ENCODE assay signal across 20 cellular contexts in genomic region chr16:48433116-48433848, GRCh38. TPM values are rescaled to one million over a fixed set of nuclear protein-coding genes. Genes with fewer than 3 reads are reported as not detected.
DNase-seq lines count a peak whose midpoint lies in the region; ATAC-seq and TF ChIP-seq lines count a peak whose summit lies in the region.
"Had no signal": no experiment of that assay in that cellular context is flagged by ENCODE, and none has a peak within 500 bp of the region (broad histone marks: within the 10 kb centered on the region; RNA-seq: fewer than 3 reads in every experiment).

No MANE protein-coding gene starts in this region.

- TF ChIP-seq CTCF in DOHH2 (IDR thresholded peaks at IDR 0.05; ENCODE audit: low read depth, low read length, poor library complexity, severe bottlenecking) (no peak), endothelial cell (IDR thresholded peaks at IDR 0.05; ENCODE audit: unreplicated experiment) (no peak), neutrophil (IDR thresholded peaks at IDR 0.05) (no peak)

- ATAC-seq in GM19328 (IDR thresholded peaks at IDR 0.05; ENCODE audit: unreplicated experiment) (no peak), GM21381 (IDR thresholded peaks at IDR 0.05; ENCODE audit: unreplicated experiment) (no peak)

- H3K9me3 ChIP-seq in DOHH2 (ENCODE audit: control insufficient read depth, insufficient read depth, low read length) (no peaks in the 10 kb centered on the region), neutrophil (no peaks in the 10 kb centered on the region)

- no peaks in the 10 kb centered on the region for H3K9me2 ChIP-seq in DOHH2 (replicated peaks; ENCODE audit: control insufficient read depth, low read length)

- H3K27me3 ChIP-seq in DOHH2 (ENCODE audit: control insufficient read depth, low read length) (peaks cover 8% of the 10 kb centered on the region; the same call in 1 of the 2 replicates), neutrophil (no peaks in the 10 kb centered on the region)

- no peaks in the 10 kb centered on the region for H3K9me3 Mint-ChIP-seq in endothelial cell (ENCODE audit: unreplicated experiment)
- H3K9me3 Mint-ChIP-seq in activated T-helper 1 cell treated with anti-CD3 and anti-CD28 coated beads, Interleukin-12 subunit alpha, Interleukin-12 subunit beta, Interleukin-2, Interleukin-4 antibody, amounts not matched to agents 30 ng/mL and 10 ng/mL and 1 ng/mL, durations not matched to agents 14 hours and 24 hours and 36 hours: no peaks in the 10 kb centered on the region

- H3K79me2 ChIP-seq in DOHH2 (ENCODE audit: control insufficient read depth, low read length): no peaks in the 10 kb centered on the region

- DNase-seq in NAMALWA (ENCODE audit: low spot score): peak; percentile 64
- no peak for DNase-seq in endothelial cell (ENCODE audit: low spot score)
- DNase-seq in HK-2 (ENCODE audit: unreplicated experiment): no peak
- DNase-seq in activated T-helper 1 cell treated with anti-CD3 and anti-CD28 coated beads, Interleukin-12 subunit alpha, Interleukin-12 subunit beta, Interleukin-2, Interleukin-4 antibody, amounts not matched to agents 30 ng/mL and 10 ng/mL and 1 ng/mL, durations not matched to agents 14 hours and 24 hours and 36 hours (ENCODE audit: low spot score): no peak
- DNase-seq: ACHN; CD4-positive, CD25-positive, alpha-beta regulatory T cell; COR-L47; DMS 273 treated with DMSO at 0.1 percent for 48 hours; DND-41; GM23248; KG1; NCI-H1417 treated with DMSO at 0.1 percent for 48 hours; NCI-H2029; NCI-H446 treated with DMSO at 0.1 percent for 48 hours; Right ventricle myocardium superior; SW 1271 had no signal

- H3K27me3 Mint-ChIP-seq in endothelial cell (ENCODE audit: unreplicated experiment): peaks cover 7% of the 10 kb centered on the region
- peaks cover 11% of the 10 kb centered on the region for H3K27me3 Mint-ChIP-seq in activated T-helper 1 cell treated with anti-CD3 and anti-CD28 coated beads, Interleukin-12 subunit alpha, Interleukin-12 subunit beta, Interleukin-2, Interleukin-4 antibody, amounts not matched to agents 30 ng/mL and 10 ng/mL and 1 ng/mL, durations not matched to agents 14 hours and 24 hours and 36 hours (ENCODE audit: insufficient read depth)
- H3K27me3 Mint-ChIP-seq: CD4-positive, CD25-positive, alpha-beta regulatory T cell had no signal

- H3K4me1 Mint-ChIP-seq in endothelial cell (ENCODE audit: unreplicated experiment): peaks cover 30% of the 10 kb centered on the region
- peaks cover 10% of the 10 kb centered on the region for H3K4me1 Mint-ChIP-seq in activated T-helper 1 cell treated with anti-CD3 and anti-CD28 coated beads, Interleukin-12 subunit alpha, Interleukin-12 subunit beta, Interleukin-2, Interleukin-4 antibody, amounts not matched to agents 30 ng/mL and 10 ng/mL and 1 ng/mL, durations not matched to agents 14 hours and 24 hours and 36 hours (ENCODE audit: low read depth)

- H4K20me1 ChIP-seq in DOHH2 (ENCODE audit: control insufficient read depth, insufficient read depth, low read depth, low read length): no peaks in the 10 kb centered on the region

- H3K27ac ChIP-seq in DOHH2 (ENCODE audit: low read depth, low read length) (no peak overlapping the region), neutrophil (peak overlapping the region; percentile 95)
- H3K27ac ChIP-seq: GM23248 had no signal

- H3K4me3 Mint-ChIP-seq in endothelial cell (ENCODE audit: unreplicated experiment): peak overlapping the region; percentile 16
- H3K4me3 Mint-ChIP-seq in activated T-helper 1 cell treated with anti-CD3 and anti-CD28 coated beads, Interleukin-12 subunit alpha, Interleukin-12 subunit beta, Interleukin-2, Interleukin-4 antibody, amounts not matched to agents 30 ng/mL and 10 ng/mL and 1 ng/mL, durations not matched to agents 14 hours and 24 hours and 36 hours: no peak overlapping the region
- H3K4me3 Mint-ChIP-seq: CD4-positive, CD25-positive, alpha-beta regulatory T cell had no signal

- H3K27ac Mint-ChIP-seq in endothelial cell (ENCODE audit: unreplicated experiment): peak overlapping the region; percentile 92
- no peak overlapping the region for H3K27ac Mint-ChIP-seq in activated T-helper 1 cell treated with anti-CD3 and anti-CD28 coated beads, Interleukin-12 subunit alpha, Interleukin-12 subunit beta, Interleukin-2, Interleukin-4 antibody, amounts not matched to agents 30 ng/mL and 10 ng/mL and 1 ng/mL, durations not matched to agents 14 hours and 24 hours and 36 hours

- H3K4me1 ChIP-seq in DOHH2 (ENCODE audit: control insufficient read depth, low read length) (peaks cover 50% of the 10 kb centered on the region), neutrophil (ENCODE audit: control insufficient read depth in 1 of 2, insufficient read depth in 1 of 2, low read depth in 1 of 2, low read length in 1 of 2) (peaks cover 45 to 52% of the 10 kb centered on the region in 2 experiments)

- H3K36me3 ChIP-seq in DOHH2 (ENCODE audit: control insufficient read depth, low read length) (no peaks in the 10 kb centered on the region), neutrophil (no peaks in the 10 kb centered on the region)

- intact Hi-C loops in activated T-helper 1 cell treated with anti-CD3 and anti-CD28 coated beads, Interleukin-12 subunit alpha, Interleukin-12 subunit beta, Interleukin-2, Interleukin-4 antibody, amounts not matched to agents 30 ng/mL and 10 ng/mL and 1 ng/mL, durations not matched to agents 14 hours and 24 hours and 36 hours (cut with micrococcal nuclease): no loop called here

- H3K4me3 ChIP-seq in DOHH2 (ENCODE audit: low read length): no peak overlapping the region; the same call in 1 of the 2 replicates
- peak overlapping the region; percentile 24 to 39 for H3K4me3 ChIP-seq in neutrophil (ENCODE audit: low read depth in 1 of 2, low read length in 1 of 2)
- H3K4me3 ChIP-seq: GM23248 had no signal

- H3K36me3 Mint-ChIP-seq in endothelial cell (ENCODE audit: low read depth, unreplicated experiment): no peaks in the 10 kb centered on the region
- H3K36me3 Mint-ChIP-seq in activated T-helper 1 cell treated with anti-CD3 and anti-CD28 coated beads, Interleukin-12 subunit alpha, Interleukin-12 subunit beta, Interleukin-2, Interleukin-4 antibody, amounts not matched to agents 30 ng/mL and 10 ng/mL and 1 ng/mL, durations not matched to agents 14 hours and 24 hours and 36 hours (ENCODE audit: low read depth): no peaks in the 10 kb centered on the region
- H3K36me3 Mint-ChIP-seq: CD4-positive, CD25-positive, alpha-beta regulatory T cell had no signal

- H3F3A ChIP-seq in DOHH2 (ENCODE audit: control insufficient read depth, insufficient read depth): peaks cover 4% of the 10 kb centered on the region

- H3K4me2 ChIP-seq in DOHH2 (ENCODE audit: low read length): peak overlapping the region; percentile 26; the same call in 1 of the 2 replicates

RNA-seq across cellular contexts. Expression of gene SIAH1, which starts 48.1 kb away (rescaled TPM):
- total RNA-seq in endothelial cell (ENCODE audit: unreplicated experiment): 34.2 TPM
- 15.6 and 16.8 TPM in 2 replicates for total RNA-seq in activated T-helper 1 cell treated with anti-CD3 and anti-CD28 coated beads, Interleukin-12 subunit alpha, Interleukin-12 subunit beta, Interleukin-2, Interleukin-4 antibody, amounts not matched to agents 30 ng/mL and 10 ng/mL and 1 ng/mL, durations not matched to agents 14 hours and 24 hours and 36 hours
